18 cellular contexts compared by ENCODE assay signal in genomic region chr7:29859491-29860180, GRCh38. TPM values are rescaled to one million over a fixed set of nuclear protein-coding genes. Genes with fewer than 3 reads are reported as not detected.
A peak's percentile ranks its signal among the peaks of the same experiment; 100 is the strongest.
DNase-seq lines count a peak whose midpoint lies in the region; ATAC-seq and TF ChIP-seq lines count a peak whose summit lies in the region.
"Had no signal": no experiment of that assay in that cellular context is flagged by ENCODE, and none has a peak within 500 bp of the region (broad histone marks: within the 10 kb centered on the region; RNA-seq: fewer than 3 reads in every experiment).

No MANE protein-coding gene starts in this region.

- H3K4me3 ChIP-seq in GM23248 (no peak overlapping the region), fibroblast of pulmonary artery (replicated peaks; ENCODE audit: low read depth, low read length) (no peak overlapping the region)

- no peaks in the 10 kb centered on the region for H3K9me2 ChIP-seq in GM23248 (ENCODE audit: insufficient read depth)

- H3K4me1 Mint-ChIP-seq in activated naive CD8-positive, alpha-beta T cell treated with anti-CD3 and anti-CD28 coated beads for 36 hours, result no peaks in the 10 kb centered on the region
- H3K4me1 Mint-ChIP-seq: activated B cell treated with CpG ODN at 0.5 μM for 24 hours had no signal

- H3K36me3 ChIP-seq in GM23248 (ENCODE audit: low read depth), result no peaks in the 10 kb centered on the region
- H3K36me3 ChIP-seq: BE2C had no signal

- no peaks in the 10 kb centered on the region for H3K9me3 ChIP-seq in GM23248 (ENCODE audit: low read depth)
- H3K9me3 ChIP-seq: BE2C had no signal

- H3K27ac Mint-ChIP-seq in activated naive CD8-positive, alpha-beta T cell treated with anti-CD3 and anti-CD28 coated beads for 36 hours, result no peak overlapping the region
- H3K27ac Mint-ChIP-seq: activated B cell treated with CpG ODN at 0.5 μM for 24 hours; activated T-helper 2 cell treated with anti-CD3 and anti-CD28 coated beads, Interferon-gamma antibody, Interleukin-2, Interleukin-4, amounts not matched to agents 10 μg/mL and 5 μg/mL and 100 μg/mL, durations not matched to agents 14 hours and 24 hours and 36 hours had no signal

- H3K9me3 Mint-ChIP-seq in activated naive CD8-positive, alpha-beta T cell treated with anti-CD3 and anti-CD28 coated beads for 36 hours, result no peaks in the 10 kb centered on the region
- H3K9me3 Mint-ChIP-seq: activated B cell treated with CpG ODN at 0.5 μM for 24 hours; activated T-helper 2 cell treated with anti-CD3 and anti-CD28 coated beads, Interferon-gamma antibody, Interleukin-2, Interleukin-4, amounts not matched to agents 10 μg/mL and 5 μg/mL and 100 μg/mL, durations not matched to agents 14 hours and 24 hours and 36 hours had no signal

- no peak overlapping the region for H3K4me3 Mint-ChIP-seq in activated naive CD8-positive, alpha-beta T cell treated with anti-CD3 and anti-CD28 coated beads for 36 hours
- H3K4me3 Mint-ChIP-seq: activated B cell treated with CpG ODN at 0.5 μM for 24 hours had no signal

- H3K4me2 ChIP-seq in GM23248 (ENCODE audit: unreplicated experiment), result no peak overlapping the region

- peaks cover 7% of the 10 kb centered on the region for H3K27me3 ChIP-seq in GM23248 (replicated peaks; ENCODE audit: insufficient read depth)

- TF ChIP-seq CTCF in fibroblast of pulmonary artery (IDR thresholded peaks at IDR 0.05; ENCODE audit: low read length, missing control alignments), result no peak

- ATAC-seq in GM21447 (IDR thresholded peaks at IDR 0.05; ENCODE audit: unreplicated experiment) (no peak), HG02588 (IDR thresholded peaks at IDR 0.05; ENCODE audit: unreplicated experiment) (no peak)

- in situ Hi-C loops in GM23248 (cut with MboI), result no loop called here

- no peak overlapping the region for H3K9ac ChIP-seq in GM23248

- no peak overlapping the region for H3K27ac ChIP-seq in GM23248

- DNase-seq in GM23248, result peak; percentile 30
- DNase-seq in SKM-1 treated with dmso at 0.1 percent for 144 hours (lab: John Stamatoyannopoulos, UW; ENCODE audit: unreplicated experiment), result peak; percentile 52
- DNase-seq in fibroblast of pulmonary artery (ENCODE audit: low read depth), result peak; percentile 62
- peak; percentile 17 for DNase-seq in pulmonary artery endothelial cell (ENCODE audit: low read depth, low spot score)
- no peak for DNase-seq in HuH-7.5 (ENCODE audit: low spot score)
- no peak for DNase-seq in activated naive CD8-positive, alpha-beta T cell treated with anti-CD3 and anti-CD28 coated beads for 36 hours
- DNase-seq: activated B cell treated with CpG ODN at 0.5 μM for 24 hours, BE2C, DMS153, kidney glomerular epithelial cell, NCI-H1694 treated with DMSO at 0.1 percent for 48 hours, NCI-H446 treated with DMSO at 0.1 percent for 48 hours had no signal

- no peaks in the 10 kb centered on the region for H3K79me2 ChIP-seq in GM23248 (ENCODE audit: insufficient read depth)

- H4K20me1 ChIP-seq in GM23248 (ENCODE audit: insufficient read depth), result no peaks in the 10 kb centered on the region

- no peaks in the 10 kb centered on the region for H3K36me3 Mint-ChIP-seq in activated naive CD8-positive, alpha-beta T cell treated with anti-CD3 and anti-CD28 coated beads for 36 hours

- H2AFZ ChIP-seq in GM23248, result no peak overlapping the region

- no peaks in the 10 kb centered on the region for H3F3A ChIP-seq in GM23248 (ENCODE audit: insufficient read depth)

- H3K27me3 Mint-ChIP-seq in activated naive CD8-positive, alpha-beta T cell treated with anti-CD3 and anti-CD28 coated beads for 36 hours, result no peaks in the 10 kb centered on the region

- 0 out of 2 replicates have a peak, but pooled peaks cover under 1% of the 10 kb centered on the region for H3K4me1 ChIP-seq in GM23248 (ENCODE audit: insufficient read depth)
- H3K4me1 ChIP-seq: BE2C had no signal

- 49 to 55% methylated on average over 4 of the region's 4 CpGs for WGBS in GM23248 (ENCODE audit: low coverage in 1 of 2, low lambda C conversion rate in 2 of 2, missing lambda C conversion rate in 2 of 2), 2 experiments

RNA-seq across cellular contexts. Expression of gene WIPF3, which starts 53.3 kb away (rescaled TPM):
- total RNA-seq in GM23248 (2014; rRNA removed; shearing (Covaris generic)), result not detected in 2 replicates
- polyA plus RNA-seq in GM23248 (2016; fragmentation: Nextera tagmentation; extraction: Ambion mirVana), result not detected in 2 replicates
- not detected in 2 replicates for total RNA-seq in pulmonary artery endothelial cell
- total RNA-seq in activated naive CD8-positive, alpha-beta T cell treated with anti-CD3 and anti-CD28 coated beads for 36 hours, result not detected
- total RNA-seq: activated B cell treated with CpG ODN at 0.5 μM for 24 hours; activated CD8-positive, alpha-beta memory T cell treated with anti-CD3 and anti-CD28 coated beads for 36 hours; activated T-helper 2 cell treated with anti-CD3 and anti-CD28 coated beads, Interferon-gamma antibody, Interleukin-2, Interleukin-4, amounts not matched to agents 10 μg/mL and 5 μg/mL and 100 μg/mL, durations not matched to agents 14 hours and 24 hours and 36 hours; dermis microvascular lymphatic vessel endothelial cell; OCI-LY7 had no signal

Comparison
In these comparisons a context has a peak if more than half of its experiments do, and no peak if none do; other contexts are left out.
1. DNase-seq: peak in GM23248 (single experiment), SKM-1 treated with dmso at 0.1 percent for 144 hours (single experiment), fibroblast of pulmonary artery (single experiment) and pulmonary artery endothelial cell (single experiment); none in HuH-7.5 (single experiment) and activated naive CD8-positive, alpha-beta T cell treated with anti-CD3 and anti-CD28 coated beads for 36 hours (single experiment).